19 cellular contexts compared by ENCODE assay signal in genomic region chr2:128286905-128287779, GRCh38.
"Had no signal": no experiment of that assay in that cellular context is flagged by ENCODE, and none has a peak within 500 bp of the region (broad histone marks: within the 10 kb centered on the region; RNA-seq: fewer than 3 reads in every experiment).

No MANE protein-coding gene starts in this region.

- H3K27ac ChIP-seq: cardiac muscle cell, prostate gland, testis, upper lobe of right lung had no signal

- H3K4me1 Mint-ChIP-seq: activated CD4-positive, alpha-beta T cell treated with anti-CD3 and anti-CD28 coated beads for 36 hours had no signal

- H3K4me3 Mint-ChIP-seq: activated CD4-positive, alpha-beta T cell treated with anti-CD3 and anti-CD28 coated beads for 36 hours; activated naive CD8-positive, alpha-beta T cell; stimulated activated memory B cell treated with anti-CD40 and anti-IgM and Interleukin-4, amounts not matched to agents 10 μg/mL and 1 μg/mL and 100 μg/mL, for 72 hours; T-helper 17 cell had no signal

- H3K9me3 ChIP-seq: prostate gland, testis, upper lobe of right lung had no signal

- H3K4me3 ChIP-seq: cardiac muscle cell, dorsolateral prefrontal cortex, prostate gland, smooth muscle cell, testis, upper lobe of right lung had no signal

- DNase-seq: activated CD4-positive, alpha-beta T cell treated with anti-CD3 and anti-CD28 coated beads for 36 hours; activated CD4-positive, alpha-beta T cell treated with anti-CD3 and anti-CD28 coated beads, Interleukin-2, amount 50 U/mL, for 48 hours; activated gamma-delta T cell treated with Interleukin-2 at 50 U/mL for 16 hours; amygdala; hippocampal formation; mammary epithelial cell; stimulated activated CD4-positive, alpha-beta T cell treated with anti-CD3 and anti-CD28 coated beads, Interleukin-4, amount 100 ng/mL, for 24 hours; T-helper 17 cell; testis; upper lobe of right lung had no signal

- H3K36me3 ChIP-seq: cardiac muscle cell, prostate gland, upper lobe of right lung had no signal

- H3K27me3 ChIP-seq: cardiac muscle cell, dorsolateral prefrontal cortex, testis, upper lobe of right lung had no signal

- FAIRE-seq: colon, islet of Langerhans had no signal

- H3K9me3 Mint-ChIP-seq: stimulated activated memory B cell treated with anti-CD40 and anti-IgM and Interleukin-4, amounts not matched to agents 10 μg/mL and 1 μg/mL and 100 μg/mL, for 72 hours had no signal

- H3K27ac Mint-ChIP-seq: activated CD4-positive, alpha-beta T cell treated with anti-CD3 and anti-CD28 coated beads for 36 hours; activated naive CD8-positive, alpha-beta T cell; stimulated activated memory B cell treated with anti-CD40 and anti-IgM and Interleukin-4, amounts not matched to agents 10 μg/mL and 1 μg/mL and 100 μg/mL, for 72 hours; T-helper 17 cell had no signal

- ATAC-seq: activated CD4-positive, alpha-beta T cell treated with anti-CD3 and anti-CD28 coated beads for 36 hours; sciatic nerve; stimulated activated memory B cell treated with anti-CD40 and anti-IgM and Interleukin-4, amounts not matched to agents 10 μg/mL and 1 μg/mL and 100 μg/mL, for 72 hours; T-helper 17 cell; upper lobe of right lung had no signal

- H3K27me3 Mint-ChIP-seq: activated CD4-positive, alpha-beta T cell treated with anti-CD3 and anti-CD28 coated beads for 36 hours; activated naive CD8-positive, alpha-beta T cell; stimulated activated memory B cell treated with anti-CD40 and anti-IgM and Interleukin-4, amounts not matched to agents 10 μg/mL and 1 μg/mL and 100 μg/mL, for 72 hours; T-helper 17 cell had no signal

- H3K36me3 Mint-ChIP-seq: activated naive CD8-positive, alpha-beta T cell; stimulated activated memory B cell treated with anti-CD40 and anti-IgM and Interleukin-4, amounts not matched to agents 10 μg/mL and 1 μg/mL and 100 μg/mL, for 72 hours had no signal

- H3K4me2 ChIP-seq: smooth muscle cell had no signal
